Comparison of ENCODE assay signal across 1 cellular context in genomic region chr3:146189519-146190173, GRCh38.
TF ChIP-seq lines count a peak whose summit lies in the region.

No MANE protein-coding gene starts in this region.

TF ChIP-seq in SK-N-SH treated with all-trans-retinoic acid at 6 μM for 48 hours, 23 proteins besides CTCF, POLR2A, EP300 and RAD21 (continued from another document):
- TF ChIP-seq ESRRG (CRISPR knock-in tag; IDR thresholded peaks at IDR 0.05): no peak
- TF ChIP-seq CSDC2 (CRISPR knock-in tag; IDR thresholded peaks at IDR 0.05): no peak
